ENCODE assay signal across 1 cellular context in the genomic region with DNA sequence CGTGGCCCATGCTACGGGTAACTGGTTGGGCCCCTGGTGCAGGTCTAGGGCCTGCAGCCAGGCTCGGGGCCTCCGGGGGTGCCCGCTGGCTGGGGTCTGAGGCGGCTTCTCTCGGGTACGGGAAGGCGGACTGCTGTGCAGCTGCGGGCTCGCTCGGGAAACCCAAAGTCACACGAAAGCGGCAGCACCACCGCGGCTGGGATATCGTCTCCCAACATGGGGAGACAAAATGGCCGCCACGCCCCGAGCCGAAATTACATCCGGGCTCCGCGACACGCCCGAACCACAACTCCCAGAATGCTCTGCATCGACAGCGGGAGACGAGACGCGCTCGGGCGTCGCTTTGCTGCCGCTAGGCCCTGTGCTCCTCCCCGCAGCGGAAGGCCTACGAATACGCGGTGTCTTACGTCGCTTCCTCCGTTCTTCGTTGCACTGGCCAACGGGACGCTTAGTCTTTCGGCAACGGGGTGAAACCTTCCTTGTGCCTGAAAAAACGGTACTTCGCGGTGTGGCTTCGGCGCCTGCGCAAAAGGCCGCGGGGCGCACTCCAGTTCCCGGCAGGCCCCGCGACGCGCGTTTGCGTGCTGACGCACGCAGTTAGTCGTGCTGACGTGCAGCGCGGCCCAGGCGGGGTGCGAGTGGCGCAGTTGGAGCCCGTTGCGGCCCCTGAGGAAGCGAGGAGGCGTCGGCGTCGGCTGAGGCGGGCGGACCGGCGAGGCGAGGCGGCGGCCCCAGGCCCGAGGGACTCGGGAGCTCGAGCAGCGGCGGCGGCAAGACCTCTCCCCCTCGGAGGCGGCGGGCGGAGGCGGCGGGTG.
A peak's percentile ranks its signal among the peaks of the same experiment; 100 is the strongest.
TF ChIP-seq lines count a peak whose summit lies in the region.

A gene (plus strand): TSS at position 604 of the 815 bp plus-strand sequence. CDS start 3,727 bp downstream, outside the sequence.

TF ChIP-seq in K562, 482 proteins besides CTCF, POLR2A, EP300 and RAD21 (continued from another document and continues in another):
- TF ChIP-seq RBM17 (IDR thresholded peaks at IDR 0.05; ENCODE audit: borderline replicate concordance, low read depth, low read length) (no peak), MAFG (tag; conservative IDR thresholded peaks at IDR 0.05) (no peak), FOXM1 (IDR thresholded peaks at IDR 0.05; ENCODE audit: low read depth) (no peak), FOXM1 (CRISPR knock-in tag; IDR thresholded peaks at IDR 0.05; ENCODE audit: low read depth) (no peak), CEBPB (tag; IDR thresholded peaks at IDR 0.05) (no peak), KDM2B (CRISPR knock-in tag; IDR thresholded peaks at IDR 0.05) (no peak), SIN3B (IDR thresholded peaks at IDR 0.05; ENCODE audit: low read depth) (peak; percentile 77), ZNF41 (CRISPR knock-in tag; conservative IDR thresholded peaks at IDR 0.05) (no peak; the same call in 1 of the 2 replicates), DNMT1 (IDR thresholded peaks at IDR 0.05) (no peak), RBM39 (optimal IDR thresholded peaks at IDR 0.05; ENCODE audit: low read depth, low read length) (no peak), ETV1 (tag; conservative IDR thresholded peaks at IDR 0.05; ENCODE audit: low read depth) (peak; percentile 35; the same call in 1 of the 2 replicates), ARID1B (IDR thresholded peaks at IDR 0.05) (0 out of 2 replicates have a peak, but pooled peaks have one; percentile 9), PCBP2 (IDR thresholded peaks at IDR 0.05; ENCODE audit: low read depth, low read length, poor library complexity, severe bottlenecking) (no peak), BHLHE40 (IDR thresholded peaks at IDR 0.05; ENCODE audit: low read length) (no peak), KDM4B (IDR thresholded peaks at IDR 0.05; ENCODE audit: borderline replicate concordance in 2 of 2, low read depth in 1 of 2) (no peak; a peak in 1 of 4 replicates), CXXC5 (CRISPR knock-in tag; IDR thresholded peaks at IDR 0.05) (peak; percentile 94), ETV5 (CRISPR knock-in tag; IDR thresholded peaks at IDR 0.05; ENCODE audit: low read depth) (no peak; the same call in 1 of the 2 replicates), MTA3 (IDR thresholded peaks at IDR 0.05; ENCODE audit: borderline replicate concordance) (peak; percentile 51), HEY1 (CRISPR knock-in tag; IDR thresholded peaks at IDR 0.05; ENCODE audit: borderline replicate concordance) (no peak), PURB (CRISPR knock-in tag; IDR thresholded peaks at IDR 0.05; ENCODE audit: low read depth) (no peak), ARID2 (IDR thresholded peaks at IDR 0.05) (no peak), ZNF197 (CRISPR knock-in tag; IDR thresholded peaks at IDR 0.05; ENCODE audit: low read depth) (peak; percentile 33; the same call in 1 of the 2 replicates), MBD2 (IDR thresholded peaks at IDR 0.05; ENCODE audit: borderline replicate concordance, low read depth) (peak; percentile 72), ZNF696 (CRISPR knock-in tag; conservative IDR thresholded peaks at IDR 0.05) (no peak)
- TF ChIP-seq, protein P1, sequence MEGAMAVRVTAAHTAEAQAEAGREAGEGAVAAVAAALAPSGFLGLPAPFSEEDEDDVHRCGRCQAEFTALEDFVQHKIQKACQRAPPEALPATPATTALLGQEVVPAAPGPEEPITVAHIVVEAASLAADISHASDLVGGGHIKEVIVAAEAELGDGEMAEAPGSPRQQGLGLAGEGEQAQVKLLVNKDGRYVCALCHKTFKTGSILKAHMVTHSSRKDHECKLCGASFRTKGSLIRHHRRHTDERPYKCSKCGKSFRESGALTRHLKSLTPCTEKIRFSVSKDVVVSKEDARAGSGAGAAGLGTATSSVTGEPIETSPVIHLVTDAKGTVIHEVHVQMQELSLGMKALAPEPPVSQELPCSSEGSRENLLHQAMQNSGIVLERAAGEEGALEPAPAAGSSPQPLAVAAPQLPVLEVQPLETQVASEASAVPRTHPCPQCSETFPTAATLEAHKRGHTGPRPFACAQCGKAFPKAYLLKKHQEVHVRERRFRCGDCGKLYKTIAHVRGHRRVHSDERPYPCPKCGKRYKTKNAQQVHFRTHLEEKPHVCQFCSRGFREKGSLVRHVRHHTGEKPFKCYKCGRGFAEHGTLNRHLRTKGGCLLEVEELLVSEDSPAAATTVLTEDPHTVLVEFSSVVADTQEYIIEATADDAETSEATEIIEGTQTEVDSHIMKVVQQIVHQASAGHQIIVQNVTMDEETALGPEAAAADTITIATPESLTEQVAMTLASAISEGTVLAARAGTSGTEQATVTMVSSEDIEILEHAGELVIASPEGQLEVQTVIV (CRISPR knock-in tag; IDR thresholded peaks at IDR 0.05; ENCODE audit: borderline replicate concordance): 0 out of 2 replicates have a peak, but pooled peaks have one; percentile 11
- TF ChIP-seq, protein P2, sequence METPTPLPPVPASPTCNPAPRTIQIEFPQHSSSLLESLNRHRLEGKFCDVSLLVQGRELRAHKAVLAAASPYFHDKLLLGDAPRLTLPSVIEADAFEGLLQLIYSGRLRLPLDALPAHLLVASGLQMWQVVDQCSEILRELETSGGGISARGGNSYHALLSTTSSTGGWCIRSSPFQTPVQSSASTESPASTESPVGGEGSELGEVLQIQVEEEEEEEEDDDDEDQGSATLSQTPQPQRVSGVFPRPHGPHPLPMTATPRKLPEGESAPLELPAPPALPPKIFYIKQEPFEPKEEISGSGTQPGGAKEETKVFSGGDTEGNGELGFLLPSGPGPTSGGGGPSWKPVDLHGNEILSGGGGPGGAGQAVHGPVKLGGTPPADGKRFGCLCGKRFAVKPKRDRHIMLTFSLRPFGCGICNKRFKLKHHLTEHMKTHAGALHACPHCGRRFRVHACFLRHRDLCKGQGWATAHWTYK (CRISPR knock-in tag; IDR thresholded peaks at IDR 0.05): peak; percentile 82
- TF ChIP-seq, protein P3, sequence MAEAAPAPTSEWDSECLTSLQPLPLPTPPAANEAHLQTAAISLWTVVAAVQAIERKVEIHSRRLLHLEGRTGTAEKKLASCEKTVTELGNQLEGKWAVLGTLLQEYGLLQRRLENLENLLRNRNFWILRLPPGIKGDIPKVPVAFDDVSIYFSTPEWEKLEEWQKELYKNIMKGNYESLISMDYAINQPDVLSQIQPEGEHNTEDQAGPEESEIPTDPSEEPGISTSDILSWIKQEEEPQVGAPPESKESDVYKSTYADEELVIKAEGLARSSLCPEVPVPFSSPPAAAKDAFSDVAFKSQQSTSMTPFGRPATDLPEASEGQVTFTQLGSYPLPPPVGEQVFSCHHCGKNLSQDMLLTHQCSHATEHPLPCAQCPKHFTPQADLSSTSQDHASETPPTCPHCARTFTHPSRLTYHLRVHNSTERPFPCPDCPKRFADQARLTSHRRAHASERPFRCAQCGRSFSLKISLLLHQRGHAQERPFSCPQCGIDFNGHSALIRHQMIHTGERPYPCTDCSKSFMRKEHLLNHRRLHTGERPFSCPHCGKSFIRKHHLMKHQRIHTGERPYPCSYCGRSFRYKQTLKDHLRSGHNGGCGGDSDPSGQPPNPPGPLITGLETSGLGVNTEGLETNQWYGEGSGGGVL (CRISPR knock-in tag; IDR thresholded peaks at IDR 0.05): no peak
- TF ChIP-seq, protein P4, sequence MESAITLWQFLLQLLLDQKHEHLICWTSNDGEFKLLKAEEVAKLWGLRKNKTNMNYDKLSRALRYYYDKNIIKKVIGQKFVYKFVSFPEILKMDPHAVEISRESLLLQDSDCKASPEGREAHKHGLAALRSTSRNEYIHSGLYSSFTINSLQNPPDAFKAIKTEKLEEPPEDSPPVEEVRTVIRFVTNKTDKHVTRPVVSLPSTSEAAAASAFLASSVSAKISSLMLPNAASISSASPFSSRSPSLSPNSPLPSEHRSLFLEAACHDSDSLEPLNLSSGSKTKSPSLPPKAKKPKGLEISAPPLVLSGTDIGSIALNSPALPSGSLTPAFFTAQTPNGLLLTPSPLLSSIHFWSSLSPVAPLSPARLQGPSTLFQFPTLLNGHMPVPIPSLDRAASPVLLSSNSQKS (CRISPR knock-in tag; IDR thresholded peaks at IDR 0.05): no peak; the same call in 1 of the 2 replicates
- TF ChIP-seq, protein P5, sequence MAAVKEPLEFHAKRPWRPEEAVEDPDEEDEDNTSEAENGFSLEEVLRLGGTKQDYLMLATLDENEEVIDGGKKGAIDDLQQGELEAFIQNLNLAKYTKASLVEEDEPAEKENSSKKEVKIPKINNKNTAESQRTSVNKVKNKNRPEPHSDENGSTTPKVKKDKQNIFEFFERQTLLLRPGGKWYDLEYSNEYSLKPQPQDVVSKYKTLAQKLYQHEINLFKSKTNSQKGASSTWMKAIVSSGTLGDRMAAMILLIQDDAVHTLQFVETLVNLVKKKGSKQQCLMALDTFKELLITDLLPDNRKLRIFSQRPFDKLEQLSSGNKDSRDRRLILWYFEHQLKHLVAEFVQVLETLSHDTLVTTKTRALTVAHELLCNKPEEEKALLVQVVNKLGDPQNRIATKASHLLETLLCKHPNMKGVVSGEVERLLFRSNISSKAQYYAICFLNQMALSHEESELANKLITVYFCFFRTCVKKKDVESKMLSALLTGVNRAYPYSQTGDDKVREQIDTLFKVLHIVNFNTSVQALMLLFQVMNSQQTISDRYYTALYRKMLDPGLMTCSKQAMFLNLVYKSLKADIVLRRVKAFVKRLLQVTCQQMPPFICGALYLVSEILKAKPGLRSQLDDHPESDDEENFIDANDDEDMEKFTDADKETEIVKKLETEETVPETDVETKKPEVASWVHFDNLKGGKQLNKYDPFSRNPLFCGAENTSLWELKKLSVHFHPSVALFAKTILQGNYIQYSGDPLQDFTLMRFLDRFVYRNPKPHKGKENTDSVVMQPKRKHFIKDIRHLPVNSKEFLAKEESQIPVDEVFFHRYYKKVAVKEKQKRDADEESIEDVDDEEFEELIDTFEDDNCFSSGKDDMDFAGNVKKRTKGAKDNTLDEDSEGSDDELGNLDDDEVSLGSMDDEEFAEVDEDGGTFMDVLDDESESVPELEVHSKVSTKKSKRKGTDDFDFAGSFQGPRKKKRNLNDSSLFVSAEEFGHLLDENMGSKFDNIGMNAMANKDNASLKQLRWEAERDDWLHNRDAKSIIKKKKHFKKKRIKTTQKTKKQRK (IDR thresholded peaks at IDR 0.05; ENCODE audit: borderline replicate concordance, low read depth, low read length): no peak
- TF ChIP-seq, protein P6, sequence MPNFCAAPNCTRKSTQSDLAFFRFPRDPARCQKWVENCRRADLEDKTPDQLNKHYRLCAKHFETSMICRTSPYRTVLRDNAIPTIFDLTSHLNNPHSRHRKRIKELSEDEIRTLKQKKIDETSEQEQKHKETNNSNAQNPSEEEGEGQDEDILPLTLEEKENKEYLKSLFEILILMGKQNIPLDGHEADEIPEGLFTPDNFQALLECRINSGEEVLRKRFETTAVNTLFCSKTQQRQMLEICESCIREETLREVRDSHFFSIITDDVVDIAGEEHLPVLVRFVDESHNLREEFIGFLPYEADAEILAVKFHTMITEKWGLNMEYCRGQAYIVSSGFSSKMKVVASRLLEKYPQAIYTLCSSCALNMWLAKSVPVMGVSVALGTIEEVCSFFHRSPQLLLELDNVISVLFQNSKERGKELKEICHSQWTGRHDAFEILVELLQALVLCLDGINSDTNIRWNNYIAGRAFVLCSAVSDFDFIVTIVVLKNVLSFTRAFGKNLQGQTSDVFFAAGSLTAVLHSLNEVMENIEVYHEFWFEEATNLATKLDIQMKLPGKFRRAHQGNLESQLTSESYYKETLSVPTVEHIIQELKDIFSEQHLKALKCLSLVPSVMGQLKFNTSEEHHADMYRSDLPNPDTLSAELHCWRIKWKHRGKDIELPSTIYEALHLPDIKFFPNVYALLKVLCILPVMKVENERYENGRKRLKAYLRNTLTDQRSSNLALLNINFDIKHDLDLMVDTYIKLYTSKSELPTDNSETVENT (CRISPR knock-in tag; IDR thresholded peaks at IDR 0.05): peak; percentile 86
- TF ChIP-seq, protein P7, sequence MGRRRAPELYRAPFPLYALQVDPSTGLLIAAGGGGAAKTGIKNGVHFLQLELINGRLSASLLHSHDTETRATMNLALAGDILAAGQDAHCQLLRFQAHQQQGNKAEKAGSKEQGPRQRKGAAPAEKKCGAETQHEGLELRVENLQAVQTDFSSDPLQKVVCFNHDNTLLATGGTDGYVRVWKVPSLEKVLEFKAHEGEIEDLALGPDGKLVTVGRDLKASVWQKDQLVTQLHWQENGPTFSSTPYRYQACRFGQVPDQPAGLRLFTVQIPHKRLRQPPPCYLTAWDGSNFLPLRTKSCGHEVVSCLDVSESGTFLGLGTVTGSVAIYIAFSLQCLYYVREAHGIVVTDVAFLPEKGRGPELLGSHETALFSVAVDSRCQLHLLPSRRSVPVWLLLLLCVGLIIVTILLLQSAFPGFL (CRISPR knock-in tag; IDR thresholded peaks at IDR 0.05): no peak
- TF ChIP-seq, protein P8, sequence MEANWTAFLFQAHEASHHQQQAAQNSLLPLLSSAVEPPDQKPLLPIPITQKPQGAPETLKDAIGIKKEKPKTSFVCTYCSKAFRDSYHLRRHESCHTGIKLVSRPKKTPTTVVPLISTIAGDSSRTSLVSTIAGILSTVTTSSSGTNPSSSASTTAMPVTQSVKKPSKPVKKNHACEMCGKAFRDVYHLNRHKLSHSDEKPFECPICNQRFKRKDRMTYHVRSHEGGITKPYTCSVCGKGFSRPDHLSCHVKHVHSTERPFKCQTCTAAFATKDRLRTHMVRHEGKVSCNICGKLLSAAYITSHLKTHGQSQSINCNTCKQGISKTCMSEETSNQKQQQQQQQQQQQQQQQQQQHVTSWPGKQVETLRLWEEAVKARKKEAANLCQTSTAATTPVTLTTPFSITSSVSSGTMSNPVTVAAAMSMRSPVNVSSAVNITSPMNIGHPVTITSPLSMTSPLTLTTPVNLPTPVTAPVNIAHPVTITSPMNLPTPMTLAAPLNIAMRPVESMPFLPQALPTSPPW (CRISPR knock-in tag; IDR thresholded peaks at IDR 0.05): no peak
- TF ChIP-seq, protein P9, sequence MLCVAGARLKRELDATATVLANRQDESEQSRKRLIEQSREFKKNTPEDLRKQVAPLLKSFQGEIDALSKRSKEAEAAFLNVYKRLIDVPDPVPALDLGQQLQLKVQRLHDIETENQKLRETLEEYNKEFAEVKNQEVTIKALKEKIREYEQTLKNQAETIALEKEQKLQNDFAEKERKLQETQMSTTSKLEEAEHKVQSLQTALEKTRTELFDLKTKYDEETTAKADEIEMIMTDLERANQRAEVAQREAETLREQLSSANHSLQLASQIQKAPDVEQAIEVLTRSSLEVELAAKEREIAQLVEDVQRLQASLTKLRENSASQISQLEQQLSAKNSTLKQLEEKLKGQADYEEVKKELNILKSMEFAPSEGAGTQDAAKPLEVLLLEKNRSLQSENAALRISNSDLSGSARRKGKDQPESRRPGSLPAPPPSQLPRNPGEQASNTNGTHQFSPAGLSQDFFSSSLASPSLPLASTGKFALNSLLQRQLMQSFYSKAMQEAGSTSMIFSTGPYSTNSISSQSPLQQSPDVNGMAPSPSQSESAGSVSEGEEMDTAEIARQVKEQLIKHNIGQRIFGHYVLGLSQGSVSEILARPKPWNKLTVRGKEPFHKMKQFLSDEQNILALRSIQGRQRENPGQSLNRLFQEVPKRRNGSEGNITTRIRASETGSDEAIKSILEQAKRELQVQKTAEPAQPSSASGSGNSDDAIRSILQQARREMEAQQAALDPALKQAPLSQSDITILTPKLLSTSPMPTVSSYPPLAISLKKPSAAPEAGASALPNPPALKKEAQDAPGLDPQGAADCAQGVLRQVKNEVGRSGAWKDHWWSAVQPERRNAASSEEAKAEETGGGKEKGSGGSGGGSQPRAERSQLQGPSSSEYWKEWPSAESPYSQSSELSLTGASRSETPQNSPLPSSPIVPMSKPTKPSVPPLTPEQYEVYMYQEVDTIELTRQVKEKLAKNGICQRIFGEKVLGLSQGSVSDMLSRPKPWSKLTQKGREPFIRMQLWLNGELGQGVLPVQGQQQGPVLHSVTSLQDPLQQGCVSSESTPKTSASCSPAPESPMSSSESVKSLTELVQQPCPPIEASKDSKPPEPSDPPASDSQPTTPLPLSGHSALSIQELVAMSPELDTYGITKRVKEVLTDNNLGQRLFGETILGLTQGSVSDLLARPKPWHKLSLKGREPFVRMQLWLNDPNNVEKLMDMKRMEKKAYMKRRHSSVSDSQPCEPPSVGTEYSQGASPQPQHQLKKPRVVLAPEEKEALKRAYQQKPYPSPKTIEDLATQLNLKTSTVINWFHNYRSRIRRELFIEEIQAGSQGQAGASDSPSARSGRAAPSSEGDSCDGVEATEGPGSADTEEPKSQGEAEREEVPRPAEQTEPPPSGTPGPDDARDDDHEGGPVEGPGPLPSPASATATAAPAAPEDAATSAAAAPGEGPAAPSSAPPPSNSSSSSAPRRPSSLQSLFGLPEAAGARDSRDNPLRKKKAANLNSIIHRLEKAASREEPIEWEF (CRISPR knock-in tag; IDR thresholded peaks at IDR 0.05): no peak
